In the genomic region with DNA sequence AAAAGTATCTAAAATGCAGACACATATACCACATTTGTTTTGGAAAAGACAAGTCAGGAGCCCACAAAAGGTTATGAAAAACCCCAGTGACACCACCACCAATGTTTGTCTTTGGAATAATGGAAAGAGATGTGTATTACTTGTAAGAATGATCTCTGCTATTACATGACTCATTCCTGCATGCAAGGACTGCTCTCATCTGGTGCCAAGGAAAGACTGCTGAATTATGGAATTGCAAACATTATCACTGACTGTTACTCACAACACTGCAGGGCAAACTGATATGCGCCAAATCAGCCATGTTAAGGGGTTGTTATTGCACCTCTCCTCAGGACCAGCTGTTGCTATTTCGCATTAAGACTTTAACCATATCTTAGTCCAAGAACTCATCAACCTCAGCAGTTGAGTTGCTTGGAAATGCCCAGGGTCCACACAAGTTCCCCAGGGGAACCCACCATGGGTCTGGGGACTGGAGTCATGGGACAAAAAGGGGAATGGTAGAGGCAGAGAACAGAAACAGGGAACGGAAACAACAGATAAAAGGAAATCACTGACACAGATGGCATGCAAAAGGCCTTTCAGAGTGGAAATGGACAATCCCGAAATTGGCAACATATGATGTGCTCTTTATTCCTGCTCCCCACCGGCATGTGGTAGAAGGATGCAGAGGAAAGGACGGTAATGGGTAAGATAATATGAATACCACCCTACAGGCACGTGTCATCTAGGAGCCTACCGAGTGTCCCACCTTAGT, we compare ENCODE assay signal across 9 cellular contexts. TPM values are rescaled to one million over a fixed set of nuclear protein-coding genes. Genes with fewer than 3 reads are reported as not detected.
DNase-seq lines count a peak whose midpoint lies in the region; ATAC-seq and TF ChIP-seq lines count a peak whose summit lies in the region.
"Had no signal": no experiment of that assay in that cellular context is flagged by ENCODE, and none has a peak within 500 bp of the region (broad histone marks: within the 10 kb centered on the region; RNA-seq: fewer than 3 reads in every experiment).

No MANE protein-coding gene starts in this region.

- peak overlapping the region; percentile 71 for H3K27ac Mint-ChIP-seq in activated CD8-positive, alpha-beta T cell treated with anti-CD3 and anti-CD28 coated beads for 36 hours
- H3K27ac Mint-ChIP-seq in glutamatergic neuron (ENCODE audit: unreplicated experiment), result peak overlapping the region; percentile 31

- H3K9me3 ChIP-seq in GM23248 (ENCODE audit: low read depth) (no peaks in the 10 kb centered on the region), smooth muscle cell (replicated peaks; ENCODE audit: low read depth) (no peaks in the 10 kb centered on the region)

- POLR2A ChIA-PET in activated CD8-positive, alpha-beta T cell treated with anti-CD3 and anti-CD28 coated beads for 36 hours (lab: Charles Lee), result interaction anchor here (0.8 kb wide), 1 partner anchor 9 kb away, joined by 3 read pairs; no protein-coding TSS in a partner anchor

- WGBS in GM23248 (ENCODE audit: low coverage in 1 of 2, low lambda C conversion rate in 2 of 2, missing lambda C conversion rate in 2 of 2), 2 experiments, result 7 to 9% methylated on average over 8 of the region's 8 CpGs
- WGBS in smooth muscle cell (ENCODE audit: low lambda C conversion rate), result 75% methylated on average over 8 of the region's 8 CpGs

- H3K4me3 ChIP-seq in GM23248 (peak overlapping the region; percentile 40), smooth muscle cell (no peak overlapping the region)

- no peak for TF ChIP-seq CTCF in activated CD8-positive, alpha-beta T cell treated with anti-CD3 and anti-CD28 coated beads for 36 hours (IDR thresholded peaks at IDR 0.05)
- TF ChIP-seq CTCF in glutamatergic neuron (IDR thresholded peaks at IDR 0.05; ENCODE audit: partially characterized antibody, unreplicated experiment) (no peak), smooth muscle cell (IDR thresholded peaks at IDR 0.05; ENCODE audit: borderline replicate concordance, insufficient read depth, poor library complexity, severe bottlenecking) (no peak)

- H4K20me1 ChIP-seq in GM23248 (ENCODE audit: insufficient read depth) (no peaks in the 10 kb centered on the region; the same call in 1 of the 2 replicates), smooth muscle cell (ENCODE audit: low read depth) (peaks cover 97% of the 10 kb centered on the region)

- H3K4me2 ChIP-seq in GM23248 (ENCODE audit: unreplicated experiment), result peak overlapping the region; percentile 77
- peak overlapping the region; percentile 51 for H3K4me2 ChIP-seq in smooth muscle cell

- peaks cover 89% of the 10 kb centered on the region for H3K4me1 Mint-ChIP-seq in activated CD8-positive, alpha-beta T cell treated with anti-CD3 and anti-CD28 coated beads for 36 hours (ENCODE audit: low read depth)
- H3K4me1 Mint-ChIP-seq in glutamatergic neuron (ENCODE audit: low read depth, unreplicated experiment), result peaks cover 74% of the 10 kb centered on the region

- CTCF ChIA-PET in activated CD8-positive, alpha-beta T cell treated with anti-CD3 and anti-CD28 coated beads for 36 hours (lab: Charles Lee), result interaction anchor here (1.0 kb wide), 1 partner anchor 12 kb away, joined by 3 read pairs; no protein-coding TSS in a partner anchor

- H3K79me2 ChIP-seq in GM23248 (ENCODE audit: insufficient read depth), result peaks cover 73% of the 10 kb centered on the region
- peaks cover 87% of the 10 kb centered on the region for H3K79me2 ChIP-seq in smooth muscle cell (ENCODE audit: low read depth)

- intact Hi-C loops in activated CD8-positive, alpha-beta T cell treated with anti-CD3 and anti-CD28 coated beads for 36 hours (cut with micrococcal nuclease), result no loop called here

- H3K36me3 ChIP-seq in GM23248 (ENCODE audit: low read depth), result no peaks in the 10 kb centered on the region
- no peaks in the 10 kb centered on the region for H3K36me3 ChIP-seq in smooth muscle cell (ENCODE audit: low read depth)

- ATAC-seq in activated CD8-positive, alpha-beta T cell treated with anti-CD3 and anti-CD28 coated beads for 36 hours, result peak; percentile 11
- ATAC-seq in HG03139 (IDR thresholded peaks at IDR 0.05; ENCODE audit: unreplicated experiment) (no peak), HG02623 (IDR thresholded peaks at IDR 0.05; ENCODE audit: unreplicated experiment) (no peak), HG03571 (IDR thresholded peaks at IDR 0.05; ENCODE audit: unreplicated experiment) (no peak)

- H2AFZ ChIP-seq in GM23248 (no peak overlapping the region), smooth muscle cell (ENCODE audit: low read depth) (no peak overlapping the region)

- no peaks in the 10 kb centered on the region for H3K9me3 Mint-ChIP-seq in activated CD8-positive, alpha-beta T cell treated with anti-CD3 and anti-CD28 coated beads for 36 hours
- peaks cover 11% of the 10 kb centered on the region for H3K9me3 Mint-ChIP-seq in glutamatergic neuron (ENCODE audit: unreplicated experiment)
- H3K9me3 Mint-ChIP-seq: neural crest cell had no signal

- no peaks in the 10 kb centered on the region for H3K9me2 ChIP-seq in GM23248 (ENCODE audit: insufficient read depth)

- DNase-seq in GM23248, result peak; percentile 97
- DNase-seq in activated CD8-positive, alpha-beta T cell treated with anti-CD3 and anti-CD28 coated beads for 36 hours, result no peak
- DNase-seq in glutamatergic neuron, result no peak
- DNase-seq in smooth muscle cell (lab: John Stamatoyannopoulos, UW; ENCODE audit: unreplicated experiment), result no peak
- DNase-seq in NCI-H1930 (lab: John Stamatoyannopoulos, UW), result no peak

- peaks cover 25% of the 10 kb centered on the region for H3K36me3 Mint-ChIP-seq in activated CD8-positive, alpha-beta T cell treated with anti-CD3 and anti-CD28 coated beads for 36 hours (ENCODE audit: low read depth)
- no peaks in the 10 kb centered on the region for H3K36me3 Mint-ChIP-seq in glutamatergic neuron (ENCODE audit: unreplicated experiment)

- no peak overlapping the region for H3K4me3 Mint-ChIP-seq in activated CD8-positive, alpha-beta T cell treated with anti-CD3 and anti-CD28 coated beads for 36 hours
- no peak overlapping the region for H3K4me3 Mint-ChIP-seq in glutamatergic neuron (ENCODE audit: unreplicated experiment)
- H3K4me3 Mint-ChIP-seq: neural crest cell had no signal

- H3K9ac ChIP-seq in GM23248 (peak overlapping the region; percentile 75), smooth muscle cell (ENCODE audit: low read depth) (peak overlapping the region; percentile 52)

- no peaks in the 10 kb centered on the region for H3K27me3 Mint-ChIP-seq in activated CD8-positive, alpha-beta T cell treated with anti-CD3 and anti-CD28 coated beads for 36 hours
- H3K27me3 Mint-ChIP-seq in glutamatergic neuron (ENCODE audit: unreplicated experiment), result peaks cover 9% of the 10 kb centered on the region

- H3K27ac ChIP-seq in GM23248 (peak overlapping the region; percentile 95), smooth muscle cell (ENCODE audit: low read depth) (peak overlapping the region; percentile 99)

- H3K4me1 ChIP-seq in GM23248 (ENCODE audit: insufficient read depth) (peaks cover 94% of the 10 kb centered on the region), smooth muscle cell (ENCODE audit: low read depth) (peaks cover 47% of the 10 kb centered on the region)

- in situ Hi-C loops in GM23248 (cut with MboI), result no loop called here

- H3K27me3 ChIP-seq in GM23248 (replicated peaks; ENCODE audit: insufficient read depth), result no peaks in the 10 kb centered on the region
- no peaks in the 10 kb centered on the region for H3K27me3 ChIP-seq in smooth muscle cell (ENCODE audit: low read depth)

- H3F3A ChIP-seq in GM23248 (ENCODE audit: insufficient read depth) (peaks cover 91% of the 10 kb centered on the region), smooth muscle cell (ENCODE audit: low read depth) (peaks cover 23% of the 10 kb centered on the region)

RNA-seq across cellular contexts. Expression of a gene that starts 34.4 kb away (rescaled TPM):
- 188 and 229 TPM in 2 replicates for total RNA-seq in GM23248 (2014; rRNA removed; shearing (Covaris generic))
- 494 and 506 TPM in 2 replicates for polyA plus RNA-seq in GM23248 (2016; fragmentation: Nextera tagmentation; extraction: Ambion mirVana)
- 100 to 1,000 TPM; 335 to 340 TPM for total RNA-seq in activated CD8-positive, alpha-beta T cell treated with anti-CD3 and anti-CD28 coated beads for 36 hours
- 326 TPM for total RNA-seq in glutamatergic neuron (ENCODE audit: unreplicated experiment)
- total RNA-seq in smooth muscle cell, result 205 and 209 TPM in 2 replicates
- 405 TPM in 2 replicates for polyA plus RNA-seq in smooth muscle cell
